ENCODE assay signal across 16 cellular contexts in the genomic region with DNA sequence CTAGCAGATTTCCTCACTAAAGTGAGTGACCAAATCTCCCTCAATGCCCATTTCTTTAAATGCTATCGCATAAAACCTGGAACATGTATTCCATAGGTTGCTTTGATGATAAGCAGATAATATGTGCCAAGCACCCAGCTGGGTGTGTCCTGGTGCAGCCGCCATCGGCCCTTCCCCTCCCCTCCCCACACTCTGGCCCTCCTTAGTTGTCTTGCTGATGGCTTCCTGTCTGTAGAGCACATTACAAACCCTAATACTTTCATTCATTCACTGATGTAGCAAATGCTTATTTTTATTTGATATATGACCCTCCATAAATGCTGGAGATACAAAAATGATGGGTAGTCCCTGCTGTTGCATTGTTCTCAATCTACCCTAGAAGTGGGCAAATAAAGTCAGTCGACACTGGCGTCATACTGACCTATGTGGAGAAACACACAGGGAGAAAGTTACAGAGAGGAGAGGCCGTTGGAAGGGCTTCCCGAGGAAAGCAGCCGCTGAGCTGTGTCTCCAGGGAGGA. TPM values are rescaled to one million over a fixed set of nuclear protein-coding genes. Genes with fewer than 3 reads are reported as not detected.
DNase-seq lines count a peak whose midpoint lies in the region; ATAC-seq and TF ChIP-seq lines count a peak whose summit lies in the region.
"Had no signal": no experiment of that assay in that cellular context is flagged by ENCODE, and none has a peak within 500 bp of the region (broad histone marks: within the 10 kb centered on the region; RNA-seq: fewer than 3 reads in every experiment).

No MANE protein-coding gene starts in this region.

- H3K9ac ChIP-seq in Karpas-422 (ENCODE audit: low read length) (no peak overlapping the region), neural progenitor cell (no peak overlapping the region)
- H3K9ac ChIP-seq: KMS-11, parathyroid adenoma had no signal

- no peaks in the 10 kb centered on the region for H3K27me3 ChIP-seq in Karpas-422 (ENCODE audit: low read length)
- no peaks in the 10 kb centered on the region for H3K27me3 ChIP-seq in neural progenitor cell

- H3K4me1 Mint-ChIP-seq in activated CD4-positive, alpha-beta T cell treated with anti-CD3 and anti-CD28 coated beads, Interleukin-2, amount 10 ng/mL, durations not matched to agents 7 days and 5 days: peaks cover 80% of the 10 kb centered on the region
- peaks cover 81% of the 10 kb centered on the region for H3K4me1 Mint-ChIP-seq in activated naive CD8-positive, alpha-beta T cell (ENCODE audit: low read depth)
- H3K4me1 Mint-ChIP-seq in neural progenitor cell: peaks cover 33% of the 10 kb centered on the region

- no peak for DNase-seq in activated CD4-positive, alpha-beta T cell treated with anti-CD3 and anti-CD28 coated beads, Interleukin-2, amount 10 ng/mL, durations not matched to agents 7 days and 5 days
- no peak for DNase-seq in activated CD4-positive, alpha-beta T cell treated with anti-CD3 and anti-CD28 coated beads, Interleukin-2, amount 50 U/mL, for 1 hour
- DNase-seq in Karpas-422 (no peak), neural progenitor cell (ENCODE audit: low spot score) (peak; percentile 42), EL (no peak), HuH-7.5 (ENCODE audit: low spot score) (no peak)
- DNase-seq: mesenchymal stem cell, NCI-H146, NCI-H510A treated with DMSO at 0.1 percent for 48 hours had no signal

- H3K27ac ChIP-seq in Karpas-422 (ENCODE audit: low read length): no peak overlapping the region
- no peak overlapping the region for H3K27ac ChIP-seq in neural progenitor cell
- H3K27ac ChIP-seq: KMS-11, parathyroid adenoma, thoracic aorta had no signal

- H3K4me3 ChIP-seq in Karpas-422 (ENCODE audit: low read length) (no peak overlapping the region), neural progenitor cell (no peak overlapping the region)
- H3K4me3 ChIP-seq: thoracic aorta had no signal

- no peaks in the 10 kb centered on the region for H3K79me2 ChIP-seq in Karpas-422 (ENCODE audit: low read length)
- no peaks in the 10 kb centered on the region for H3K79me2 ChIP-seq in neural progenitor cell (ENCODE audit: low read depth)
- H3K79me2 ChIP-seq: parathyroid adenoma had no signal

- CTCF ChIA-PET in activated CD4-positive, alpha-beta T cell treated with anti-CD3 and anti-CD28 coated beads, Interleukin-2, amount 10 ng/mL, durations not matched to agents 7 days and 5 days (lab: Charles Lee): interaction anchor here (0.6 to 2.4 kb wide), 4 partner anchors 19 to 597 kb away, joined by 3 to 5 read pairs (median 3); no protein-coding TSS in a partner anchor

- peaks cover 14% of the 10 kb centered on the region for H3K36me3 Mint-ChIP-seq in activated CD4-positive, alpha-beta T cell treated with anti-CD3 and anti-CD28 coated beads, Interleukin-2, amount 10 ng/mL, durations not matched to agents 7 days and 5 days (ENCODE audit: low read depth)
- H3K36me3 Mint-ChIP-seq in activated naive CD8-positive, alpha-beta T cell: no peaks in the 10 kb centered on the region
- H3K36me3 Mint-ChIP-seq in neural progenitor cell: no peaks in the 10 kb centered on the region

- peak overlapping the region; percentile 36; the same call in 1 of the 2 replicates for H2AFZ ChIP-seq in Karpas-422 (ENCODE audit: low read length)
- no peak overlapping the region for H2AFZ ChIP-seq in neural progenitor cell (replicated peaks)
- H2AFZ ChIP-seq: parathyroid adenoma had no signal

- no peaks in the 10 kb centered on the region for H3K9me3 ChIP-seq in Karpas-422 (ENCODE audit: low read length)
- no peaks in the 10 kb centered on the region for H3K9me3 ChIP-seq in neural progenitor cell (ENCODE audit: low read depth)
- H3K9me3 ChIP-seq: thoracic aorta had no signal

- peak overlapping the region; percentile 96 for H3K27ac Mint-ChIP-seq in activated CD4-positive, alpha-beta T cell treated with anti-CD3 and anti-CD28 coated beads, Interleukin-2, amount 10 ng/mL, durations not matched to agents 7 days and 5 days
- peak overlapping the region; percentile 55 for H3K27ac Mint-ChIP-seq in activated naive CD8-positive, alpha-beta T cell
- H3K27ac Mint-ChIP-seq in neural progenitor cell: peak overlapping the region; percentile 2

- peaks cover 3% of the 10 kb centered on the region for H3F3A ChIP-seq in neural progenitor cell (ENCODE audit: low read depth)

- no peaks in the 10 kb centered on the region for H4K20me1 ChIP-seq in Karpas-422 (ENCODE audit: insufficient read depth, low read depth, low read length)
- H4K20me1 ChIP-seq in neural progenitor cell (ENCODE audit: low read depth): no peaks in the 10 kb centered on the region

- H3K4me2 ChIP-seq in Karpas-422 (ENCODE audit: low read depth, low read length, poor library complexity, severe bottlenecking) (no peak overlapping the region), neural progenitor cell (peak overlapping the region; percentile 44)
- H3K4me2 ChIP-seq: KMS-11 had no signal

- H3K36me3 ChIP-seq in Karpas-422 (ENCODE audit: insufficient read depth, low read length) (no peaks in the 10 kb centered on the region), neural progenitor cell (no peaks in the 10 kb centered on the region)
- H3K36me3 ChIP-seq: thoracic aorta had no signal

- no peak for TF ChIP-seq CTCF in neural progenitor cell (IDR thresholded peaks at IDR 0.05)

- H3K9me3 Mint-ChIP-seq in activated CD4-positive, alpha-beta T cell treated with anti-CD3 and anti-CD28 coated beads, Interleukin-2, amount 10 ng/mL, durations not matched to agents 7 days and 5 days: no peaks in the 10 kb centered on the region
- H3K9me3 Mint-ChIP-seq in activated naive CD8-positive, alpha-beta T cell (ENCODE audit: low read depth): no peaks in the 10 kb centered on the region
- H3K9me3 Mint-ChIP-seq in neural progenitor cell: no peaks in the 10 kb centered on the region

- no peaks in the 10 kb centered on the region for H3K9me2 ChIP-seq in Karpas-422 (replicated peaks; ENCODE audit: insufficient read depth, low read length)

- H3K4me3 Mint-ChIP-seq in activated CD4-positive, alpha-beta T cell treated with anti-CD3 and anti-CD28 coated beads, Interleukin-2, amount 10 ng/mL, durations not matched to agents 7 days and 5 days: peak overlapping the region; percentile 59
- H3K4me3 Mint-ChIP-seq in activated naive CD8-positive, alpha-beta T cell: peak overlapping the region; percentile 74
- H3K4me3 Mint-ChIP-seq in neural progenitor cell: no peak overlapping the region

- POLR2A ChIA-PET in activated CD4-positive, alpha-beta T cell treated with anti-CD3 and anti-CD28 coated beads, Interleukin-2, amount 10 ng/mL, durations not matched to agents 7 days and 5 days (lab: Charles Lee): interaction anchor here (1.2 kb wide), 1 partner anchor 25 kb away, joined by 3 read pairs; no protein-coding TSS in a partner anchor

- H3K27me3 Mint-ChIP-seq in activated CD4-positive, alpha-beta T cell treated with anti-CD3 and anti-CD28 coated beads, Interleukin-2, amount 10 ng/mL, durations not matched to agents 7 days and 5 days: peaks cover 10% of the 10 kb centered on the region
- H3K27me3 Mint-ChIP-seq in activated naive CD8-positive, alpha-beta T cell: no peaks in the 10 kb centered on the region
- H3K27me3 Mint-ChIP-seq in neural progenitor cell (ENCODE audit: insufficient read depth, low read depth): peaks cover 3% of the 10 kb centered on the region

- no peak for ATAC-seq in HG03039 (IDR thresholded peaks at IDR 0.05; ENCODE audit: unreplicated experiment)
- ATAC-seq: Panc1 had no signal

- peaks cover 3% of the 10 kb centered on the region; the same call in 1 of the 2 replicates for H3K4me1 ChIP-seq in Karpas-422 (ENCODE audit: low read length)
- peaks cover 29% of the 10 kb centered on the region for H3K4me1 ChIP-seq in neural progenitor cell
- H3K4me1 ChIP-seq: parathyroid adenoma had no signal

RNA-seq across cellular contexts. Expression of gene ST8SIA6, which starts 26.2 kb away (rescaled TPM):
- total RNA-seq in activated CD4-positive, alpha-beta T cell treated with anti-CD3 and anti-CD28 coated beads, Interleukin-2, amount 10 ng/mL, durations not matched to agents 7 days and 5 days: under 1 TPM; 0.15 to 0.20 TPM
- not detected in 2 replicates for total RNA-seq in Karpas-422 (2014; rRNA removed; shearing (Covaris generic); ENCODE audit: low replicate concordance)
- total RNA-seq in neural progenitor cell (ENCODE audit: low replicate concordance): 4.4 and 5.1 TPM in 2 replicates
- total RNA-seq: astrocyte had no signal

Comparison
In these comparisons a context has a peak if more than half of its experiments do, and no peak if none do; other contexts are left out.
1. H3K27ac Mint-ChIP-seq: peak in every context shown above with its lines; median percentile 96 in activated CD4-positive, alpha-beta T cell treated with anti-CD3 and anti-CD28 coated beads, Interleukin-2, amount 10 ng/mL, durations not matched to agents 7 days and 5 days; 55 in activated naive CD8-positive, alpha-beta T cell; 2 in neural progenitor cell.